In the genomic region with DNA sequence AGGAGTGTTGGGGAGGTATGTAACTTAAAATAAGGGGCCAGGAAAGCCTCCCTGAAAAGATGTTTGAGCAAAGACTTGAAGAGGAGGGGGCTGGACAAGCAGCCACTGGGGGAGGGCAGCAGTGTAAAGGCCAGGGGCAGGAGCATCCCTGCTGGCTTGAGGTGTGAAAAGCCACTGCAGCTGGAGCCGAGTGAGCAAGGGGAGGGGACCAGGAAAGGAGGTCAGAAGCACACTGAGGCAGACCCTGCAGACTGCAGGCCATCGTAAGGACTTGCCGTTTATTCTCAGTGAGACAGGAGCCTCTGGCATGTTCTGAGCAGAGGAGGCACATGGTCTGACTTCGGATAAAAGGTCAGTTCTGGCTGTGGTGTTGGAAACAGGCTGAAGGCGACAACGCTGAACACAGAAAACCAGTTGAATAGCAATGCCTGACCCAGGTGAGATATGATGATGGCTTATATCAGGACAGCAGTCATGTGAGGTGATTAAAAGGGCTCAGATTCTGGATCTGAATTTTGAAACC, we compare ENCODE assay signal across 2 cellular contexts.
A peak's percentile ranks its signal among the peaks of the same experiment; 100 is the strongest.
TF ChIP-seq lines count a peak whose summit lies in the region.

No MANE protein-coding gene starts in this region.

TF ChIP-seq in HepG2, 621 proteins besides CTCF, POLR2A, EP300 and RAD21:
- TF ChIP-seq ZNF687 (CRISPR knock-in tag; IDR thresholded peaks at IDR 0.05) (peak; percentile 46; the same call in 1 of the 2 replicates), TCF7 (IDR thresholded peaks at IDR 0.05; ENCODE audit: low read depth) (no peak)

TF ChIP-seq in WTC11, 78 proteins besides CTCF, POLR2A, EP300 and RAD21:
- TF ChIP-seq ELF4 (CRISPR knock-in tag; IDR thresholded peaks at IDR 0.05; ENCODE audit: low read depth) = no peak
- no peak for TF ChIP-seq NR2C2 (CRISPR knock-in tag; IDR thresholded peaks at IDR 0.05)
- no peak for TF ChIP-seq NFATC4 (CRISPR knock-in tag; IDR thresholded peaks at IDR 0.05)
- TF ChIP-seq TEAD1 (CRISPR knock-in tag; IDR thresholded peaks at IDR 0.05) = no peak
- TF ChIP-seq, protein P1, sequence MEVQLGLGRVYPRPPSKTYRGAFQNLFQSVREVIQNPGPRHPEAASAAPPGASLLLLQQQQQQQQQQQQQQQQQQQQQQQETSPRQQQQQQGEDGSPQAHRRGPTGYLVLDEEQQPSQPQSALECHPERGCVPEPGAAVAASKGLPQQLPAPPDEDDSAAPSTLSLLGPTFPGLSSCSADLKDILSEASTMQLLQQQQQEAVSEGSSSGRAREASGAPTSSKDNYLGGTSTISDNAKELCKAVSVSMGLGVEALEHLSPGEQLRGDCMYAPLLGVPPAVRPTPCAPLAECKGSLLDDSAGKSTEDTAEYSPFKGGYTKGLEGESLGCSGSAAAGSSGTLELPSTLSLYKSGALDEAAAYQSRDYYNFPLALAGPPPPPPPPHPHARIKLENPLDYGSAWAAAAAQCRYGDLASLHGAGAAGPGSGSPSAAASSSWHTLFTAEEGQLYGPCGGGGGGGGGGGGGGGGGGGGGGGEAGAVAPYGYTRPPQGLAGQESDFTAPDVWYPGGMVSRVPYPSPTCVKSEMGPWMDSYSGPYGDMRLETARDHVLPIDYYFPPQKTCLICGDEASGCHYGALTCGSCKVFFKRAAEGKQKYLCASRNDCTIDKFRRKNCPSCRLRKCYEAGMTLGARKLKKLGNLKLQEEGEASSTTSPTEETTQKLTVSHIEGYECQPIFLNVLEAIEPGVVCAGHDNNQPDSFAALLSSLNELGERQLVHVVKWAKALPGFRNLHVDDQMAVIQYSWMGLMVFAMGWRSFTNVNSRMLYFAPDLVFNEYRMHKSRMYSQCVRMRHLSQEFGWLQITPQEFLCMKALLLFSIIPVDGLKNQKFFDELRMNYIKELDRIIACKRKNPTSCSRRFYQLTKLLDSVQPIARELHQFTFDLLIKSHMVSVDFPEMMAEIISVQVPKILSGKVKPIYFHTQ (CRISPR knock-in tag; IDR thresholded peaks at IDR 0.05) = no peak
- TF ChIP-seq ATF2 (CRISPR knock-in tag; IDR thresholded peaks at IDR 0.05; ENCODE audit: borderline replicate concordance, low read depth) = no peak
- TF ChIP-seq ZNF263 (CRISPR knock-in tag; IDR thresholded peaks at IDR 0.05; ENCODE audit: low read depth) = no peak
- TF ChIP-seq ZNF281 (CRISPR knock-in tag; IDR thresholded peaks at IDR 0.05) = no peak
- no peak for TF ChIP-seq ZNF416 (CRISPR knock-in tag; IDR thresholded peaks at IDR 0.05)
- TF ChIP-seq JAZF1 (CRISPR knock-in tag; IDR thresholded peaks at IDR 0.05) = no peak
- no peak for TF ChIP-seq NFE2L1 (CRISPR knock-in tag; IDR thresholded peaks at IDR 0.05)
- TF ChIP-seq FOXP4 (CRISPR knock-in tag; IDR thresholded peaks at IDR 0.05) = no peak
- TF ChIP-seq, protein P2, sequence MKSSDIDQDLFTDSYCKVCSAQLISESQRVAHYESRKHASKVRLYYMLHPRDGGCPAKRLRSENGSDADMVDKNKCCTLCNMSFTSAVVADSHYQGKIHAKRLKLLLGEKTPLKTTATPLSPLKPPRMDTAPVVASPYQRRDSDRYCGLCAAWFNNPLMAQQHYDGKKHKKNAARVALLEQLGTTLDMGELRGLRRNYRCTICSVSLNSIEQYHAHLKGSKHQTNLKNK (CRISPR knock-in tag; IDR thresholded peaks at IDR 0.05) = no peak
- TF ChIP-seq ZNF317 (CRISPR knock-in tag; IDR thresholded peaks at IDR 0.05; ENCODE audit: borderline replicate concordance, low read depth) = no peak
- TF ChIP-seq SP1 (CRISPR knock-in tag; conservative IDR thresholded peaks at IDR 0.05) = no peak
- TF ChIP-seq ZNF671 (CRISPR knock-in tag; IDR thresholded peaks at IDR 0.05) = no peak
